In the genomic region with DNA sequence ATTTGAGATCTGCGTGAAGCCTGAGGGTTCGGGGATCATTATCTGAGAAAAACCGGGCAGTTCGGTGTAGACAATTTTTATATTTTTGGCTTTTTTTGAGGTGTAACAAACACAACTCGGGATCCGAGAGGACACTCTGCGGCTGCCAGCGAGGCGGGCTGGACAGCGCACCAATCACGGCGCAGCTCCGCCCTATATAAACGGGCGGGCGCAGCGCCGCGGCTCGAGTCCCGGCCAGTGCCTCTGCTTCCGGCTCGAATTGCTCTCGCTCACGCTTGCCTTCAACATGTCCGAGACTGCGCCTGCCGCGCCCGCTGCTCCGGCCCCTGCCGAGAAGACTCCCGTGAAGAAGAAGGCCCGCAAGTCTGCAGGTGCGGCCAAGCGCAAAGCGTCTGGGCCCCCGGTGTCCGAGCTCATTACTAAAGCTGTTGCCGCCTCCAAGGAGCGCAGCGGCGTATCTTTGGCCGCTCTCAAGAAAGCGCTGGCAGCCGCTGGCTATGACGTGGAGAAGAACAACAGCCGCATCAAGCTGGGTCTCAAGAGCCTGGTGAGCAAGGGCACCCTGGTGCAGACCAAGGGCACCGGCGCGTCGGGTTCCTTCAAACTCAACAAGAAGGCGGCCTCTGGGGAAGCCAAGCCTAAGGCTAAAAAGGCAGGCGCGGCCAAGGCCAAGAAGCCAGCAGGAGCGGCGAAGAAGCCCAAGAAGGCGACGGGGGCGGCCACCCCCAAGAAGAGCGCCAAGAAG, we compare ENCODE assay signal across 8 cellular contexts.
DNase-seq lines count a peak whose midpoint lies in the region; ATAC-seq and TF ChIP-seq lines count a peak whose summit lies in the region.

No MANE protein-coding gene starts in this region.

- POLR2A ChIA-PET in AG04449 (lab: Yijun Ruan, JAX): interaction anchor here (0.5 to 7.1 kb wide), 17 partner anchors 15 to 135 kb away, joined by 3 to 293 read pairs (median 5); a partner anchor contains a TSS

- CTCF ChIA-PET in AG04449 (lab: Yijun Ruan, JAX): interaction anchor here (0.9 to 2.1 kb wide), 5 partner anchors 14 to 125 kb away, joined by 3 to 6 read pairs (median 5); a partner anchor contains a TSS

- H3K4me3 ChIP-seq in AG04449 (ENCODE audit: low read depth, low read length): peak overlapping the region; percentile 68

- peak; percentile 28 for DNase-seq in AG04449 (ENCODE audit: low read depth, low spot score)
- DNase-seq in NCI-H345 (lab: John Stamatoyannopoulos, UW): peak; percentile 86
- peak; percentile 92 for DNase-seq in activated CD4-positive, CD25-positive, alpha-beta regulatory T cell treated with anti-CD3 and anti-CD28 coated beads, Interleukin-2, amount 50 U/mL, for 72 hours
- DNase-seq in cerebellum (ENCODE audit: low spot score): peak; percentile 93
- DNase-seq in kidney glomerular epithelial cell (lab: John Stamatoyannopoulos, UW): peak; percentile 88
- DNase-seq in stimulated activated CD4-positive, alpha-beta T cell treated with anti-CD3 and anti-CD28 coated beads, Interleukin-15, amount 100 ng/mL, for 1 hour (ENCODE audit: low read depth in 1 of 2, low spot score in 1 of 2): peak; percentile 69 to 79

- TF ChIP-seq CTCF in AG04449 (IDR thresholded peaks at IDR 0.05; ENCODE audit: insufficient read depth, low read length, missing control alignments): no peak

- ATAC-seq in GM18907 (IDR thresholded peaks at IDR 0.05; ENCODE audit: unreplicated experiment) (peak; percentile 48), HG03139 (IDR thresholded peaks at IDR 0.05; ENCODE audit: unreplicated experiment) (peak; percentile 42)

Comparison
In these comparisons a context has a peak if more than half of its experiments do, and no peak if none do; other contexts are left out.
1. Peak in every context shown above with its lines: DNase-seq, ATAC-seq and H3K4me3 ChIP-seq.
2. DNase-seq: peak in every context shown above with its lines; median percentile 93 in cerebellum; 92 in activated CD4-positive, CD25-positive, alpha-beta regulatory T cell treated with anti-CD3 and anti-CD28 coated beads, Interleukin-2, amount 50 U/mL, for 72 hours; 88 in kidney glomerular epithelial cell; 86 in NCI-H345; 74 in stimulated activated CD4-positive, alpha-beta T cell treated with anti-CD3 and anti-CD28 coated beads, Interleukin-15, amount 100 ng/mL, for 1 hour; 28 in AG04449.